12 cellular contexts compared by ENCODE assay signal in genomic region chr1:154206212-154206611, GRCh38. TPM values are rescaled to one million over a fixed set of nuclear protein-coding genes. Genes with fewer than 3 reads are reported as not detected.
DNase-seq lines count a peak whose midpoint lies in the region; ATAC-seq, FAIRE-seq and TF ChIP-seq lines count a peak whose summit lies in the region.
"Had no signal": no experiment of that assay in that cellular context is flagged by ENCODE, and none has a peak within 500 bp of the region (broad histone marks: within the 10 kb centered on the region; RNA-seq: fewer than 3 reads in every experiment).

TSS of gene CFAP141 (minus strand) at chr1:154206333. CDS start at chr1:154206307, 26 bp downstream.

- ATAC-seq in GM18517 (IDR thresholded peaks at IDR 0.05; ENCODE audit: unreplicated experiment): no peak

- no peaks in the 10 kb centered on the region for H3K9me3 Mint-ChIP-seq in endothelial cell (ENCODE audit: unreplicated experiment)

- TF ChIP-seq CTCF in endothelial cell (IDR thresholded peaks at IDR 0.05; ENCODE audit: unreplicated experiment): no peak

- H3K27ac Mint-ChIP-seq in endothelial cell (ENCODE audit: unreplicated experiment): peak within 1 kb of the TSS; percentile 85

- peaks cover 30% of the 10 kb centered on the region for H3K36me3 Mint-ChIP-seq in endothelial cell (ENCODE audit: low read depth, unreplicated experiment)

- peak; percentile 34 for DNase-seq in stimulated activated CD4-positive, alpha-beta T cell treated with anti-CD3 and anti-CD28 coated beads, Interleukin-4, amount 100 ng/mL, for 24 hours
- no peak for DNase-seq in stimulated activated CD4-positive, alpha-beta T cell treated with anti-CD3 and anti-CD28 coated beads, Interleukin-2, amount 100 ng/mL, for 48 hours
- DNase-seq in RCC 7860 (ENCODE audit: low spot score) (peak; percentile 44), endothelial cell (ENCODE audit: low spot score) (no peak), NCI-H187 (lab: John Stamatoyannopoulos, UW) (no peak), NCI-H774 (lab: John Stamatoyannopoulos, UW) (no peak), GOT3 (lab: John Stamatoyannopoulos, UW) (no peak)
- DNase-seq: activated CD4-positive, alpha-beta T cell treated with anti-CD3 and anti-CD28 coated beads, Interleukin-2, amount 50 U/mL, for 1 hour; NCI-H526; spleen; thyroid gland had no signal

- peaks cover 5% of the 10 kb centered on the region for H3K27me3 Mint-ChIP-seq in endothelial cell (ENCODE audit: unreplicated experiment)

- H3K4me1 Mint-ChIP-seq in endothelial cell (ENCODE audit: unreplicated experiment): no peaks in the 10 kb centered on the region

- no peak for FAIRE-seq in RCC 7860 (lab: Jason Lieb, UNC)

- H3K4me3 Mint-ChIP-seq in endothelial cell (ENCODE audit: unreplicated experiment): peak within 1 kb of the TSS; percentile 27

RNA-seq across cellular contexts. Expression of gene CFAP141, which starts in this region (rescaled TPM):
- not detected for total RNA-seq in endothelial cell (ENCODE audit: unreplicated experiment)
- total RNA-seq: spleen, thyroid gland had no signal

Comparison
In these comparisons a context has a peak if more than half of its experiments do, and no peak if none do; other contexts are left out.
1. DNase-seq: peak in stimulated activated CD4-positive, alpha-beta T cell treated with anti-CD3 and anti-CD28 coated beads, Interleukin-4, amount 100 ng/mL, for 24 hours (single experiment) and RCC 7860 (single experiment); none in stimulated activated CD4-positive, alpha-beta T cell treated with anti-CD3 and anti-CD28 coated beads, Interleukin-2, amount 100 ng/mL, for 48 hours (0 of 2), endothelial cell (single experiment), NCI-H187 (0 of 2), NCI-H774 (single experiment) and GOT3 (single experiment).